15 cellular contexts compared by ENCODE assay signal in genomic region chr14:105891631-105892452, GRCh38.
A peak's percentile ranks its signal among the peaks of the same experiment; 100 is the strongest.
DNase-seq lines count a peak whose midpoint lies in the region; ATAC-seq, FAIRE-seq and TF ChIP-seq lines count a peak whose summit lies in the region.
"Had no signal": no experiment of that assay in that cellular context is flagged by ENCODE, and none has a peak within 500 bp of the region (broad histone marks: within the 10 kb centered on the region; RNA-seq: fewer than 3 reads in every experiment).

No MANE protein-coding gene starts in this region.

- H3K27ac Mint-ChIP-seq in activated T-cell treated with anti-CD3 and anti-CD28 coated beads, Interleukin-2, amount 50 U/mL, for 24 hours: no peak overlapping the region
- H3K27ac Mint-ChIP-seq in activated B cell treated with CpG ODN at 0.5 μM for 24 hours: peak overlapping the region; percentile 50

- no peaks in the 10 kb centered on the region for H3K36me3 Mint-ChIP-seq in activated T-cell treated with anti-CD3 and anti-CD28 coated beads, Interleukin-2, amount 50 U/mL, for 24 hours (ENCODE audit: low read depth)
- H3K36me3 Mint-ChIP-seq in activated B cell treated with CpG ODN at 0.5 μM for 24 hours (ENCODE audit: low read depth): peaks cover 3% of the 10 kb centered on the region

- no peak for ATAC-seq in activated B cell treated with CpG ODN at 0.5 μM for 24 hours (ENCODE audit: low read depth)
- ATAC-seq in lower lobe of right lung: no peak

- TF ChIP-seq POLR2A in stomach (IDR thresholded peaks at IDR 0.05): no peak
- TF ChIP-seq POLR2A in H54 (IDR thresholded peaks at IDR 0.05; ENCODE audit: low read depth, low read length): no peak

- H3K4me3 Mint-ChIP-seq in activated T-cell treated with anti-CD3 and anti-CD28 coated beads, Interleukin-2, amount 50 U/mL, for 24 hours: no peak overlapping the region
- H3K4me3 Mint-ChIP-seq in activated B cell treated with CpG ODN at 0.5 μM for 24 hours: peak overlapping the region; percentile 67

- H3K36me3 ChIP-seq in lower lobe of right lung: no peaks in the 10 kb centered on the region
- H3K36me3 ChIP-seq in stomach: no peaks in the 10 kb centered on the region
- H3K36me3 ChIP-seq: suprapubic skin had no signal

- H3K9me3 Mint-ChIP-seq in activated T-cell treated with anti-CD3 and anti-CD28 coated beads, Interleukin-2, amount 50 U/mL, for 24 hours: no peaks in the 10 kb centered on the region
- no peaks in the 10 kb centered on the region for H3K9me3 Mint-ChIP-seq in activated B cell treated with CpG ODN at 0.5 μM for 24 hours

- CTCF ChIA-PET in activated B cell treated with CpG ODN at 0.5 μM for 24 hours (lab: Charles Lee): no interaction called here

- no peak for TF ChIP-seq CTCF in activated B cell treated with CpG ODN at 0.5 μM for 24 hours (IDR thresholded peaks at IDR 0.05)
- no peak for TF ChIP-seq CTCF in lower lobe of right lung (IDR thresholded peaks at IDR 0.05)
- TF ChIP-seq CTCF in stomach (IDR thresholded peaks at IDR 0.05): no peak

- POLR2A ChIA-PET in activated B cell treated with CpG ODN at 0.5 μM for 24 hours (lab: Charles Lee): interaction anchor here (0.5 to 6.2 kb wide), 3 partner anchors 8 to 52 kb away, joined by 3 to 93 read pairs (median 3); no protein-coding TSS in a partner anchor

- DNase-seq in activated T-cell treated with anti-CD3 and anti-CD28 coated beads, Interleukin-2, amount 50 U/mL, for 24 hours: peak; percentile 26
- no peak for DNase-seq in activated T-cell treated with anti-CD3 and anti-CD28 coated beads for 4 hours
- no peak for DNase-seq in activated B cell treated with CpG ODN at 0.5 μM for 24 hours
- peak; percentile 28 for DNase-seq in lower lobe of right lung
- peak; percentile 17 for DNase-seq in stomach
- no peak for DNase-seq in AG20443 (ENCODE audit: low spot score)
- no peak for DNase-seq in NCI-H748 (lab: John Stamatoyannopoulos, UW; ENCODE audit: unreplicated experiment)
- no peak for DNase-seq in H54 (ENCODE audit: insufficient read length, low spot score)
- DNase-seq: central memory CD4-positive, alpha-beta T cell; foreskin fibroblast; KG1; NCI-H226; stimulated activated CD4-positive, alpha-beta T cell treated with anti-CD3 and anti-CD28 coated beads, Interleukin-12 subunit alpha, Interleukin-12 subunit beta, amount 100 ng/mL, for 4 hours had no signal

- WGBS in stomach, 5 donors: 59 to 76% (median 68%) methylated on average over 14 to 18 of the region's 18 CpGs

- H3K4me1 ChIP-seq in lower lobe of right lung: no peaks in the 10 kb centered on the region
- H3K4me1 ChIP-seq in stomach: no peaks in the 10 kb centered on the region
- H3K4me1 ChIP-seq: Caco-2, suprapubic skin had no signal

- peaks cover 17% of the 10 kb centered on the region for H3K27me3 Mint-ChIP-seq in activated T-cell treated with anti-CD3 and anti-CD28 coated beads, Interleukin-2, amount 50 U/mL, for 24 hours
- no peaks in the 10 kb centered on the region for H3K27me3 Mint-ChIP-seq in activated B cell treated with CpG ODN at 0.5 μM for 24 hours

- no peaks in the 10 kb centered on the region for H3K9me3 ChIP-seq in lower lobe of right lung
- H3K9me3 ChIP-seq in stomach: no peaks in the 10 kb centered on the region
- H3K9me3 ChIP-seq: Caco-2, suprapubic skin had no signal

- H3K4me1 Mint-ChIP-seq in activated T-cell treated with anti-CD3 and anti-CD28 coated beads, Interleukin-2, amount 50 U/mL, for 24 hours (ENCODE audit: low read depth): peaks cover 29% of the 10 kb centered on the region
- peaks cover 13% of the 10 kb centered on the region for H3K4me1 Mint-ChIP-seq in activated B cell treated with CpG ODN at 0.5 μM for 24 hours

- no peak for FAIRE-seq in H54 (lab: Jason Lieb, UNC)

- intact Hi-C loops in activated B cell treated with CpG ODN at 0.5 μM for 24 hours (cut with micrococcal nuclease) (no loop called here), lower lobe of right lung (cut with DNase I) (no loop called here), stomach (cut with DNase I; ENCODE audit: low total_unique reads) (no loop called here)

- no peaks in the 10 kb centered on the region for H3K27me3 ChIP-seq in lower lobe of right lung (ENCODE audit: low read depth)
- peaks cover 0 to 17% (median 0%) of the 10 kb centered on the region in 3 donors for H3K27me3 ChIP-seq in stomach
- H3K27me3 ChIP-seq: suprapubic skin had no signal

- H3K27ac ChIP-seq in lower lobe of right lung (no peak overlapping the region), stomach (no peak overlapping the region)
- H3K27ac ChIP-seq: suprapubic skin had no signal

- TF ChIP-seq EP300 in stomach (IDR thresholded peaks at IDR 0.05): no peak

- H3K4me3 ChIP-seq in lower lobe of right lung (no peak overlapping the region), stomach (no peak overlapping the region)
- H3K4me3 ChIP-seq: suprapubic skin had no signal

Comparison
In these comparisons a context has a peak if more than half of its experiments do, and no peak if none do; other contexts are left out.
1. DNase-seq: peak in activated T-cell treated with anti-CD3 and anti-CD28 coated beads, Interleukin-2, amount 50 U/mL, for 24 hours (single experiment), lower lobe of right lung (single experiment) and stomach (single experiment); none in activated T-cell treated with anti-CD3 and anti-CD28 coated beads for 4 hours (single experiment), activated B cell treated with CpG ODN at 0.5 μM for 24 hours (single experiment), AG20443 (single experiment), NCI-H748 (single experiment) and H54 (single experiment).